Comparison of ENCODE assay signal across 24 cellular contexts in genomic region chr9:136022731-136023400, GRCh38.
DNase-seq lines count a peak whose midpoint lies in the region; ATAC-seq and TF ChIP-seq lines count a peak whose summit lies in the region.
"Had no signal": no experiment of that assay in that cellular context is flagged by ENCODE, and none has a peak within 500 bp of the region (broad histone marks: within the 10 kb centered on the region; RNA-seq: fewer than 3 reads in every experiment).

No MANE protein-coding gene starts in this region.

- H3K27me3 ChIP-seq in gastroesophageal sphincter = no peaks in the 10 kb centered on the region
- H3K27me3 ChIP-seq: vagina had no signal

- H3K4me1 ChIP-seq in gastroesophageal sphincter = peaks cover 0 to 91% (median 16%) of the 10 kb centered on the region in 3 donors
- H3K4me1 ChIP-seq: parathyroid adenoma had no signal

- WGBS in gastroesophageal sphincter (ENCODE audit: low coverage in 1 of 2), 2 donors = 84 to 89% methylated on average over 5 to 10 of the region's 21 CpGs

- no peak overlapping the region for H3K4me3 ChIP-seq in gastroesophageal sphincter
- H3K4me3 ChIP-seq: thoracic aorta, vagina had no signal

- no peak for TF ChIP-seq POLR2A in gastroesophageal sphincter (IDR thresholded peaks at IDR 0.05)

- peak overlapping the region in 3 of 4 donors; percentile 3 to 53 (median 51) for H3K27ac ChIP-seq in gastroesophageal sphincter
- H3K27ac ChIP-seq: epithelial cell of prostate, parathyroid adenoma, thoracic aorta, vagina had no signal

- no peak overlapping the region for H3K27ac Mint-ChIP-seq in type B pancreatic cell
- H3K27ac Mint-ChIP-seq in naive thymus-derived CD8-positive, alpha-beta T cell = no peak overlapping the region
- H3K27ac Mint-ChIP-seq: activated CD4-positive, alpha-beta T cell treated with anti-CD3 and anti-CD28 coated beads for 36 hours; nephron progenitor cell had no signal

- POLR2A ChIA-PET in naive thymus-derived CD8-positive, alpha-beta T cell (lab: Charles Lee) = no interaction called here

- H3K9me3 ChIP-seq in gastroesophageal sphincter = no peaks in the 10 kb centered on the region
- H3K9me3 ChIP-seq: thoracic aorta, vagina had no signal

- H3K4me3 Mint-ChIP-seq in type B pancreatic cell = no peak overlapping the region
- H3K4me3 Mint-ChIP-seq in naive thymus-derived CD8-positive, alpha-beta T cell = no peak overlapping the region
- H3K4me3 Mint-ChIP-seq: activated CD4-positive, alpha-beta T cell treated with anti-CD3 and anti-CD28 coated beads for 36 hours; brain; nephron progenitor cell had no signal

- no peaks in the 10 kb centered on the region for H3K4me1 Mint-ChIP-seq in type B pancreatic cell (ENCODE audit: unreplicated experiment)
- H3K4me1 Mint-ChIP-seq in naive thymus-derived CD8-positive, alpha-beta T cell = peaks cover 6 to 25% (median 10%) of the 10 kb centered on the region in 4 donors
- H3K4me1 Mint-ChIP-seq: activated CD4-positive, alpha-beta T cell treated with anti-CD3 and anti-CD28 coated beads for 36 hours; nephron progenitor cell had no signal

- H3K27me3 Mint-ChIP-seq in type B pancreatic cell = no peaks in the 10 kb centered on the region
- H3K27me3 Mint-ChIP-seq in naive thymus-derived CD8-positive, alpha-beta T cell = no peaks in the 10 kb centered on the region
- H3K27me3 Mint-ChIP-seq: activated CD4-positive, alpha-beta T cell treated with anti-CD3 and anti-CD28 coated beads for 36 hours; brain had no signal

- H3K9me3 Mint-ChIP-seq in type B pancreatic cell = no peaks in the 10 kb centered on the region
- peaks cover 0 to 10% (median 0%) of the 10 kb centered on the region in 9 donors for H3K9me3 Mint-ChIP-seq in naive thymus-derived CD8-positive, alpha-beta T cell

- peaks cover 7% of the 10 kb centered on the region for H3K36me3 Mint-ChIP-seq in type B pancreatic cell
- peaks cover 7 to 14% (median 11%) of the 10 kb centered on the region in 3 donors for H3K36me3 Mint-ChIP-seq in naive thymus-derived CD8-positive, alpha-beta T cell

- peaks cover 0 to 8% of the 10 kb centered on the region in 2 donors for H3K36me3 ChIP-seq in gastroesophageal sphincter
- H3K36me3 ChIP-seq: thoracic aorta, vagina had no signal

- intact Hi-C loops in Right ventricle myocardium inferior (cut with DNase I) (loop anchor here (5.0 kb wide), 1 partner anchor 44 kb away; no protein-coding TSS in a partner anchor), left cardiac atrium (cut with DNase I) (no loop called here)

- TF ChIP-seq EP300 in gastroesophageal sphincter (IDR thresholded peaks at IDR 0.05) = no peak

- DNase-seq in Right ventricle myocardium inferior (ENCODE audit: missing footprints) (peak; percentile 63), left cardiac atrium (no peak), RPMI8226 (peak; percentile 24), type B pancreatic cell (ENCODE audit: extremely low spot score, unreplicated experiment) (peak; percentile 55), NCI-H748 (lab: John Stamatoyannopoulos, UW; ENCODE audit: unreplicated experiment) (no peak)
- DNase-seq in naive thymus-derived CD8-positive, alpha-beta T cell = no peak
- DNase-seq: activated CD4-positive, alpha-beta T cell treated with anti-CD3 and anti-CD28 coated beads for 36 hours; activated T-cell treated with anti-CD3 and anti-CD28 coated beads, Interleukin-2, amount 50 U/mL, for 48 hours; DMS79; GF-D8; KBM-7; NCI-H1417; NCI-H2029 treated with DMSO at 0.1 percent for 48 hours; NCI-H345; NCI-H774; stimulated activated naive CD4-positive, alpha-beta T cell treated with Interleukin-2 at 50 U/mL for 16 hours had no signal

- TF ChIP-seq CTCF in gastroesophageal sphincter (IDR thresholded peaks at IDR 0.05) (no peak), type B pancreatic cell (conservative IDR thresholded peaks at IDR 0.05) (no peak)

- ATAC-seq in Right ventricle myocardium inferior (no peak), left cardiac atrium (no peak), gastroesophageal sphincter (no peak), HG03460 (IDR thresholded peaks at IDR 0.05; ENCODE audit: unreplicated experiment) (no peak)
- no peak for ATAC-seq in naive thymus-derived CD8-positive, alpha-beta T cell
- ATAC-seq: activated CD4-positive, alpha-beta T cell treated with anti-CD3 and anti-CD28 coated beads for 36 hours had no signal

Comparison
In these comparisons a context has a peak if more than half of its experiments do, and no peak if none do; other contexts are left out.
1. DNase-seq: peak in Right ventricle myocardium inferior (single experiment), RPMI8226 (single experiment) and type B pancreatic cell (single experiment); none in left cardiac atrium (single experiment), NCI-H748 (single experiment) and naive thymus-derived CD8-positive, alpha-beta T cell (0 of 10).